In the genomic region with DNA sequence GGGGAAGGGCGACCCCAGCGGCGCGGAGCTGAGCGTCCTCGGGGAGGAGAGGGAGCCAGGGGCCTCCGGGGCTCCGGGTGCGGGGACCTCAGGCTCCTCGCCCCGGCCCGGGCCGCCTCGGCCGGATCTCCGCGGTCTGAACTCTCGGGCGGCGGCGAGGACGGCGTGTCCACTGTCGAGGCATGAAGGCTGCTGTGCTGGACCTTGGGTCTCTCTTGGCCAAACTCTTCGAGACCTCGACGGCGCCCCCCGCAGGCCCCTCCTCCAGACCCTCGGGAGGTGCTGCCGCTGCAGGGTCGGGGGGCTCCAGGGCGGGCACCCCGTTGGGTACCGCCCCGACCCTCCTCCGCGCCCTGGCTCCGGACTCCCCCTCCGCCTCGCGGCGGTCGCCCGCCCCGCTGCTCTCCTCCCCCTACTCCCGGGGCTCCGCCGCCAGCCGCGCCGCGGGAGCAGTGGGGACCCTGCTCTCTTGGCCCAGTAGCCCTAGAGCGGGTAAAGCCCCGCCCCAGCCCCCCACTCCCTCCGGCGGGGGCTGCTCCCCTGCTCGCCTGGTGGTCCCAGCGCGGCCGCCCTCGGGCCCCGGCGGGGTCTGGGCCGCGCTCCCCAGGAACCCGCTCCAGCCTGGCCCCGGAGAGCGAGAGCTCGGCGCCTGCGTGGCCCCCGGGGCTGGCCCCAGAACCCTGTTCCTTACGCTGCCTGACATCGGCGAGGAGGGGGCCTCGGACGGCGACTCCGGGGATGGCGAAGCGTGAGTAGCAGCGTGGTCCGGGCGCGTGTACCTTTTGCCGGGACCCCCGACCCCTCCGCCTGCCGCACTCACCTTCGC, we compare ENCODE assay signal across 1 cellular context.
TF ChIP-seq lines count a peak whose summit lies in the region.

No MANE protein-coding gene starts in this region.

TF ChIP-seq in liver, 16 proteins besides CTCF, POLR2A, EP300 and RAD21 (continued from another document):
- no peak for TF ChIP-seq RXRA (IDR thresholded peaks at IDR 0.05)
- TF ChIP-seq HNF4G (IDR thresholded peaks at IDR 0.05), result no peak
- no peak for TF ChIP-seq HNF4A (conservative IDR thresholded peaks at IDR 0.05)
- no peak for TF ChIP-seq ZBTB33 (IDR thresholded peaks at IDR 0.05)
- TF ChIP-seq SP1 (IDR thresholded peaks at IDR 0.05), result no peak
